9 cellular contexts compared by ENCODE assay signal in genomic region chr12:107092669-107093546, GRCh38. TPM values are rescaled to one million over a fixed set of nuclear protein-coding genes. Genes with fewer than 3 reads are reported as not detected.
DNase-seq lines count a peak whose midpoint lies in the region; ATAC-seq and TF ChIP-seq lines count a peak whose summit lies in the region.
"Had no signal": no experiment of that assay in that cellular context is flagged by ENCODE, and none has a peak within 500 bp of the region (broad histone marks: within the 10 kb centered on the region; RNA-seq: fewer than 3 reads in every experiment).

No MANE protein-coding gene starts in this region.

- WGBS in lower leg skin, 2 donors = 0 to 1% methylated on average over 53 to 70 of the region's 83 CpGs

- no peaks in the 10 kb centered on the region for H3K27me3 ChIP-seq in CD8-positive, alpha-beta memory T cell (ENCODE audit: insufficient read depth, low read length, poor library complexity, severe bottlenecking)
- H3K27me3 ChIP-seq in HUES6 (ENCODE audit: control insufficient read depth, insufficient read depth, low read length) = no peaks in the 10 kb centered on the region

- intact Hi-C loops in lower leg skin (cut with DNase I; ENCODE audit: low total_unique reads) = no loop called here

- peak overlapping the region; percentile 99 for H3K27ac ChIP-seq in CD8-positive, alpha-beta memory T cell (ENCODE audit: low read depth, low read length)
- peak overlapping the region; percentile 88; the same call in 1 of the 2 replicates for H3K27ac ChIP-seq in HUES6 (ENCODE audit: low read depth, low read length)

- peaks cover 11 to 20% (median 18%) of the 10 kb centered on the region in 3 donors for H3K4me1 Mint-ChIP-seq in CD8-positive, alpha-beta memory T cell
- peaks cover 12% of the 10 kb centered on the region for H3K4me1 Mint-ChIP-seq in chondrocyte (ENCODE audit: low read depth)

- no peak overlapping the region for H3K27ac Mint-ChIP-seq in CD8-positive, alpha-beta memory T cell
- H3K27ac Mint-ChIP-seq in chondrocyte (ENCODE audit: unreplicated experiment) = no peak overlapping the region

- POLR2A ChIA-PET in CD8-positive, alpha-beta memory T cell (lab: Charles Lee) = interaction anchor here (0.6 to 2.4 kb wide), 10 partner anchors 11 to 592 kb away, joined by 3 to 13 read pairs (median 3); partner anchors contain the start of genes PWP1 and TMEM263

- H3K9me3 Mint-ChIP-seq in CD8-positive, alpha-beta memory T cell = no peaks in the 10 kb centered on the region
- peaks cover 2% of the 10 kb centered on the region for H3K9me3 Mint-ChIP-seq in chondrocyte (ENCODE audit: low read depth)
- H3K9me3 Mint-ChIP-seq: activated naive CD4-positive, alpha-beta T cell treated with anti-CD3 and anti-CD28 coated beads, Interleukin-2, amount 50 U/mL, for 24 hours had no signal

- ATAC-seq in GM21367 (IDR thresholded peaks at IDR 0.05; ENCODE audit: unreplicated experiment) = peak; percentile 32

- CTCF ChIA-PET in CD8-positive, alpha-beta memory T cell (lab: Charles Lee) = interaction anchor here (0.8 to 1.9 kb wide), 4 partner anchors 12 to 137 kb away, joined by 3 to 10 read pairs (median 4); partner anchors contain the start of gene TMEM263

- no peak overlapping the region for H3K4me3 Mint-ChIP-seq in CD8-positive, alpha-beta memory T cell
- no peak overlapping the region for H3K4me3 Mint-ChIP-seq in chondrocyte (ENCODE audit: unreplicated experiment)
- H3K4me3 Mint-ChIP-seq: activated naive CD4-positive, alpha-beta T cell treated with anti-CD3 and anti-CD28 coated beads, Interleukin-2, amount 50 U/mL, for 24 hours had no signal

- H3K9ac ChIP-seq in HUES6 (ENCODE audit: low read length) = peak overlapping the region; percentile 92

- H3K4me1 ChIP-seq in CD8-positive, alpha-beta memory T cell (ENCODE audit: insufficient read depth, low read length) = peaks cover 22% of the 10 kb centered on the region
- H3K4me1 ChIP-seq in HUES6 (ENCODE audit: control insufficient read depth, insufficient read depth, low read length) = peaks cover 3% of the 10 kb centered on the region

- no peaks in the 10 kb centered on the region for H3K9me3 ChIP-seq in CD8-positive, alpha-beta memory T cell (ENCODE audit: low read length)
- peaks cover 24% of the 10 kb centered on the region for H3K9me3 ChIP-seq in HUES6 (ENCODE audit: control insufficient read depth, insufficient read depth, low read depth, low read length)

- peaks cover 11 to 12% of the 10 kb centered on the region in 2 donors for H3K27me3 Mint-ChIP-seq in CD8-positive, alpha-beta memory T cell
- H3K27me3 Mint-ChIP-seq in chondrocyte (ENCODE audit: low read depth) = no peaks in the 10 kb centered on the region

- peak; percentile 67 to 87 (median 73) for DNase-seq in CD8-positive, alpha-beta memory T cell
- DNase-seq in chondrocyte (ENCODE audit: low spot score) = no peak
- DNase-seq in lower leg skin (ENCODE audit: low spot score in 2 of 2) = peak; percentile 49 to 92
- peak; percentile 45 to 57 (median 54) for DNase-seq in stimulated activated CD4-positive, alpha-beta T cell treated with anti-CD3 and anti-CD28 coated beads, TNF-alpha, amount 100 ng/mL, for 1 hour (ENCODE audit: low read depth in 3 of 3, low spot score in 1 of 3)
- DNase-seq in middle frontal gyrus (ENCODE audit: extremely low spot score, low spot score) = no peak

- peak overlapping the region; percentile 68 for H3K4me3 ChIP-seq in CD8-positive, alpha-beta memory T cell (ENCODE audit: low read length)
- H3K4me3 ChIP-seq in HUES6 (ENCODE audit: low read depth, low read length) (peak overlapping the region; percentile 96), WI38 (ENCODE audit: low read depth, low read length) (peak overlapping the region; percentile 83), lower leg skin (ENCODE audit: low read depth, poor library complexity, severe bottlenecking) (peak overlapping the region; percentile 74)

- TF ChIP-seq CTCF in WI38 (IDR thresholded peaks at IDR 0.05; ENCODE audit: low read depth, low read length) = no peak
- TF ChIP-seq CTCF in chondrocyte (IDR thresholded peaks at IDR 0.05) = peak; percentile 7
- TF ChIP-seq CTCF in lower leg skin (IDR thresholded peaks at IDR 0.05) = no peak

- peak in 1 of 2 donors; percentile 83 for TF ChIP-seq POLR2A in lower leg skin (IDR thresholded peaks at IDR 0.05)

- peaks cover 0 to 6% (median 4%) of the 10 kb centered on the region in 3 donors for H3K36me3 Mint-ChIP-seq in CD8-positive, alpha-beta memory T cell
- H3K36me3 Mint-ChIP-seq in chondrocyte (ENCODE audit: low read depth) = no peaks in the 10 kb centered on the region

- H3K36me3 ChIP-seq in CD8-positive, alpha-beta memory T cell (ENCODE audit: insufficient read depth, low read length) = no peaks in the 10 kb centered on the region
- H3K36me3 ChIP-seq in HUES6 (ENCODE audit: control insufficient read depth, insufficient read depth, low read length) = no peaks in the 10 kb centered on the region

RNA-seq across cellular contexts. Expression of gene CRY1, which starts 0.4 kb away (rescaled TPM):
- 10 to 100 TPM; 36.6 to 38.8 TPM for total RNA-seq in CD8-positive, alpha-beta memory T cell
- 29.0 TPM for polyA plus RNA-seq in CD8-positive, alpha-beta memory T cell
- total RNA-seq in chondrocyte = 16.8 to 21.2 TPM (median 20.8 TPM) in 3 replicates
- total RNA-seq in lower leg skin = 10 to 100 TPM in 2 of 4 donors, 1 to 10 TPM in 2; 7.8 to 39.1 (median 10.1) TPM

Comparison
In these comparisons a context has a peak if more than half of its experiments do, and no peak if none do; other contexts are left out.
1. DNase-seq: peak in CD8-positive, alpha-beta memory T cell (5 of 5), lower leg skin (2 of 2) and stimulated activated CD4-positive, alpha-beta T cell treated with anti-CD3 and anti-CD28 coated beads, TNF-alpha, amount 100 ng/mL, for 1 hour (3 of 3); none in chondrocyte (single experiment) and middle frontal gyrus (single experiment).
2. Peak in every context shown above with its lines, with median percentiles within 50 percentile points of each other: H3K4me3 ChIP-seq.